In the genomic region with DNA sequence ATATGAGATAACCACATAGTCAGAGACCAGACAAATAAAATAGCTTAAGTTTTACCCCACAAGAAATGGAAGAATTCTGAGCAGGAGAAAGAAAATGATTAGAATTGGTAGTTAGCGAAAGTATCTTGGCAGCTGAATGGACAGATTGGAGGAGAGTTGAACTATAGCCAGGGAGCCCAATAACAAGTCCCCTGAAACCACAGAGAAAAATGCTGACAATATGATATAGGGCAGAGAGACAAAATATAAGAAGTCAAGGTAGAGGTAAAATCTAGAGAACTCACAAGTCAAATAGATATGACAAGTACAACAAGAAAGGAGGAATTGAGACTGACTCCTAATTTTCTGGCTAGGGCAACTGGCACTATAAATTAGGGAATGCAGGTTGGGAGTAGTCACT, we compare ENCODE assay signal across 14 cellular contexts.
DNase-seq lines count a peak whose midpoint lies in the region; TF ChIP-seq lines count a peak whose summit lies in the region.
"Had no signal": no experiment of that assay in that cellular context is flagged by ENCODE, and none has a peak within 500 bp of the region (broad histone marks: within the 10 kb centered on the region; RNA-seq: fewer than 3 reads in every experiment).

No MANE protein-coding gene starts in this region.

- H3K27ac Mint-ChIP-seq in brain: peak overlapping the region; percentile 12 to 82 (median 72)
- H3K27ac Mint-ChIP-seq: activated naive CD4-positive, alpha-beta T cell treated with anti-CD3 and anti-CD28 coated beads for 36 hours had no signal

- no peak overlapping the region for H3K4me3 ChIP-seq in HEK293 (ENCODE audit: low read depth, low read length)
- no peak overlapping the region for H3K4me3 ChIP-seq in mesodermal cell (ENCODE audit: extremely low read depth, insufficient read depth, low read length, poor library complexity, severe bottlenecking)
- H3K4me3 ChIP-seq in stomach: no peak overlapping the region

- 100% methylated on average over 1 of the region's 1 CpG for WGBS in mesodermal cell (ENCODE audit: insufficient coverage in 2 of 2), 2 experiments
- 50 to 78% (median 68%) methylated on average over 1 of the region's 1 CpG for whole genome bisulfite sequencing in stomach, 5 donors

- intact Hi-C loops in stomach (cut with DNase I; ENCODE audit: low total_unique reads) (no loop called here), head of caudate nucleus (cut with DNase I) (no loop called here)

- no peaks in the 10 kb centered on the region for H3K27me3 Mint-ChIP-seq in brain

- no peak for TF ChIP-seq EP300 in stomach (IDR thresholded peaks at IDR 0.05)

- no peak for TF ChIP-seq POLR2A in stomach (IDR thresholded peaks at IDR 0.05)

- H3K4me1 Mint-ChIP-seq in brain: peaks cover 47% of the 10 kb centered on the region

- DNase-seq in stomach (no peak), foreskin melanocyte (no peak), germinal center (ENCODE audit: low spot score) (no peak), head of caudate nucleus (no peak), NCI-H1436 (lab: John Stamatoyannopoulos, UW) (no peak)
- DNase-seq: activated naive CD4-positive, alpha-beta T cell treated with anti-CD3 and anti-CD28 coated beads for 36 hours; effector memory CD4-positive, alpha-beta T cell; GF-D8; hippocampal formation; mesendoderm; NCI-H2227 treated with DMSO at 0.1 percent for 48 hours had no signal

- TF ChIP-seq CTCF in HEK293 (tag by site-specific recombination; IDR thresholded peaks at IDR 0.05) (no peak), brain (conservative IDR thresholded peaks at IDR 0.05) (no peak), stomach (IDR thresholded peaks at IDR 0.05) (no peak)

- peaks cover 15% of the 10 kb centered on the region for H3K36me3 Mint-ChIP-seq in brain

- peak overlapping the region in 2 of 5 experiments; percentile 1 to 25 for H3K4me3 Mint-ChIP-seq in brain
- H3K4me3 Mint-ChIP-seq: activated naive CD4-positive, alpha-beta T cell treated with anti-CD3 and anti-CD28 coated beads for 36 hours had no signal

- POLR2A ChIA-PET in HEK293 (lab: Yijun Ruan, JAX): interaction anchor here (0.9 to 1.6 kb wide), 2 partner anchors 12 to 141 kb away, joined by 3 to 5 read pairs; no protein-coding TSS in a partner anchor

- no peaks in the 10 kb centered on the region for H3K27me3 ChIP-seq in stomach

- H3K9me3 ChIP-seq in HEK293 (ENCODE audit: control insufficient read depth, insufficient read depth, low read depth, low read length) (no peaks in the 10 kb centered on the region), mesodermal cell (ENCODE audit: control insufficient read depth, low read length) (no peaks in the 10 kb centered on the region), stomach (no peaks in the 10 kb centered on the region)

- H3K9me3 Mint-ChIP-seq in brain: no peaks in the 10 kb centered on the region
- H3K9me3 Mint-ChIP-seq: activated naive CD4-positive, alpha-beta T cell treated with anti-CD3 and anti-CD28 coated beads for 36 hours had no signal

- H3K4me1 ChIP-seq in HEK293 (ENCODE audit: control insufficient read depth, insufficient read depth, low read length) (peaks cover 50% of the 10 kb centered on the region), mesodermal cell (ENCODE audit: control insufficient read depth, insufficient read depth, low read length, poor library complexity, severe bottlenecking) (peaks cover 50% of the 10 kb centered on the region), stomach (peaks cover 31 to 86% (median 61%) of the 10 kb centered on the region in 4 donors)

- CTCF ChIA-PET in HEK293 (lab: Yijun Ruan, JAX): interaction anchor here (0.7 kb wide), 1 partner anchor 14 kb away, joined by 3 read pairs; no protein-coding TSS in a partner anchor

- H3K27ac ChIP-seq in HEK293 (ENCODE audit: extremely low read depth, low read depth, low read length) (0 out of 2 replicates have a peak overlapping the region, but pooled peaks have one; percentile 2), mesodermal cell (ENCODE audit: low read depth, low read length, severe bottlenecking) (peak overlapping the region; percentile 80), stomach (peak overlapping the region in 4 of 5 donors; percentile 76 to 86 (median 84))

- H3K36me3 ChIP-seq in HEK293 (ENCODE audit: control insufficient read depth in 2 of 2, insufficient read depth in 1 of 2, low read length in 2 of 2) (no peaks in the 10 kb centered on the region; a peak in 1 of 3 replicates), mesodermal cell (ENCODE audit: control insufficient read depth, insufficient read depth, low read length) (peaks cover 26% of the 10 kb centered on the region), stomach (no peaks in the 10 kb centered on the region)

TF ChIP-seq in HEK293, 187 proteins besides CTCF, POLR2A, EP300 and RAD21:
- TF ChIP-seq, protein P1, sequence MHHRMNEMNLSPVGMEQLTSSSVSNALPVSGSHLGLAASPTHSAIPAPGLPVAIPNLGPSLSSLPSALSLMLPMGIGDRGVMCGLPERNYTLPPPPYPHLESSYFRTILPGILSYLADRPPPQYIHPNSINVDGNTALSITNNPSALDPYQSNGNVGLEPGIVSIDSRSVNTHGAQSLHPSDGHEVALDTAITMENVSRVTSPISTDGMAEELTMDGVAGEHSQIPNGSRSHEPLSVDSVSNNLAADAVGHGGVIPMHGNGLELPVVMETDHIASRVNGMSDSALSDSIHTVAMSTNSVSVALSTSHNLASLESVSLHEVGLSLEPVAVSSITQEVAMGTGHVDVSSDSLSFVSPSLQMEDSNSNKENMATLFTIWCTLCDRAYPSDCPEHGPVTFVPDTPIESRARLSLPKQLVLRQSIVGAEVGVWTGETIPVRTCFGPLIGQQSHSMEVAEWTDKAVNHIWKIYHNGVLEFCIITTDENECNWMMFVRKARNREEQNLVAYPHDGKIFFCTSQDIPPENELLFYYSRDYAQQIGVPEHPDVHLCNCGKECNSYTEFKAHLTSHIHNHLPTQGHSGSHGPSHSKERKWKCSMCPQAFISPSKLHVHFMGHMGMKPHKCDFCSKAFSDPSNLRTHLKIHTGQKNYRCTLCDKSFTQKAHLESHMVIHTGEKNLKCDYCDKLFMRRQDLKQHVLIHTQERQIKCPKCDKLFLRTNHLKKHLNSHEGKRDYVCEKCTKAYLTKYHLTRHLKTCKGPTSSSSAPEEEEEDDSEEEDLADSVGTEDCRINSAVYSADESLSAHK (tag by site-specific recombination; IDR thresholded peaks at IDR 0.05): 0 out of 2 replicates have a peak, but pooled peaks have one; percentile 28
- no peak for TF ChIP-seq ZNF561 (tag by site-specific recombination; IDR thresholded peaks at IDR 0.05; ENCODE audit: borderline replicate concordance)
- no peak for TF ChIP-seq ZNF776 (tag by site-specific recombination; IDR thresholded peaks at IDR 0.05; ENCODE audit: borderline replicate concordance)

Comparison
In these comparisons a context has a peak if more than half of its experiments do, and no peak if none do; other contexts are left out.
1. H3K27ac ChIP-seq: peak in every context shown above with its lines; median percentile 84 in stomach; 80 in mesodermal cell; 2 in HEK293.